Comparison of ENCODE assay signal across 13 cellular contexts in genomic region chr1:30879126-30879786, GRCh38. TPM values are rescaled to one million over a fixed set of nuclear protein-coding genes. Genes with fewer than 3 reads are reported as not detected.
DNase-seq lines count a peak whose midpoint lies in the region; ATAC-seq, FAIRE-seq and TF ChIP-seq lines count a peak whose summit lies in the region.
"Had no signal": no experiment of that assay in that cellular context is flagged by ENCODE, and none has a peak within 500 bp of the region (broad histone marks: within the 10 kb centered on the region; RNA-seq: fewer than 3 reads in every experiment).

No MANE protein-coding gene starts in this region.

- DNase-seq in NCI-H1092 treated with DMSO at 0.1 percent for 48 hours (lab: John Stamatoyannopoulos, UW) = peak; percentile 35
- DNase-seq in NCI-H1092 (lab: John Stamatoyannopoulos, UW) = no peak
- no peak for DNase-seq in RWPE1 (ENCODE audit: low spot score)
- peak; percentile 40 for DNase-seq in stomach
- DNase-seq in GM19239 (ENCODE audit: insufficient read length, low spot score) = no peak
- DNase-seq in vagina (ENCODE audit: extremely low spot score in 2 of 2) = no peak
- DNase-seq: effector CD8-positive, alpha-beta T cell; MG63 had no signal

- no peak for ATAC-seq in HG02759 (IDR thresholded peaks at IDR 0.05; ENCODE audit: unreplicated experiment)

- TF ChIP-seq POLR2A in stomach (IDR thresholded peaks at IDR 0.05) = no peak
- TF ChIP-seq POLR2A in vagina (IDR thresholded peaks at IDR 0.05) = no peak

- intact Hi-C loops in stomach (cut with DNase I; ENCODE audit: low total_unique reads) = no loop called here
- intact Hi-C loops in vagina (cut with DNase I) = no loop called here

- H3K4me3 ChIP-seq in esophagus (ENCODE audit: low read depth in 1 of 2, low read length in 2 of 2) (no peak overlapping the region), stomach (no peak overlapping the region), vagina (no peak overlapping the region)
- H3K4me3 ChIP-seq: MG63 had no signal

- H3K27ac ChIP-seq in RWPE1 (peak overlapping the region; percentile 73), esophagus (ENCODE audit: low read depth in 2 of 2, low read length in 1 of 2) (peak overlapping the region; percentile 35 to 53), stomach (peak overlapping the region; percentile 6 to 89 (median 74)), vagina (no peak overlapping the region)
- H3K27ac ChIP-seq: HL-60, neutrophil had no signal

- WGBS in esophagus, 2 donors = 19 to 24% methylated on average over 4 of the region's 4 CpGs
- 10 to 30% (median 22%) methylated on average over 4 of the region's 4 CpGs for WGBS in stomach, 5 donors

- no peak for FAIRE-seq in GM19239 (lab: Jason Lieb, UNC)
- FAIRE-seq: A204.1 had no signal

- H3K9me3 ChIP-seq in esophagus (ENCODE audit: control insufficient read depth in 2 of 2, insufficient read depth in 1 of 2, low read depth in 1 of 2, low read length in 1 of 2) (no peaks in the 10 kb centered on the region), stomach (no peaks in the 10 kb centered on the region), vagina (no peaks in the 10 kb centered on the region)
- H3K9me3 ChIP-seq: MG63, neutrophil had no signal

- H3K36me3 ChIP-seq in esophagus (ENCODE audit: control insufficient read depth in 2 of 2, insufficient read depth in 2 of 2, low read length in 1 of 2) (peaks cover 0 to 1% of the 10 kb centered on the region in 2 donors), stomach (peaks cover 2 to 28% (median 16%) of the 10 kb centered on the region in 4 donors), vagina (no peaks in the 10 kb centered on the region)
- H3K36me3 ChIP-seq: MG63, neutrophil had no signal

- no peak for TF ChIP-seq CTCF in RWPE1 (conservative IDR thresholded peaks at IDR 0.05; ENCODE audit: low read depth)
- no peak for TF ChIP-seq CTCF in stomach (IDR thresholded peaks at IDR 0.05)
- TF ChIP-seq CTCF in vagina (IDR thresholded peaks at IDR 0.05) = no peak

- TF ChIP-seq EP300 in stomach (IDR thresholded peaks at IDR 0.05) = no peak

- POLR2A ChIA-PET in RWPE1 (lab: Yijun Ruan, JAX; ENCODE audit: low non-redundant PET) = no interaction called here

- peaks cover under 1 to 12% of the 10 kb centered on the region in 2 donors for H3K4me1 ChIP-seq in esophagus (ENCODE audit: control insufficient read depth in 2 of 2, insufficient read depth in 2 of 2, low read length in 1 of 2)
- H3K4me1 ChIP-seq in stomach = peaks cover 15 to 74% (median 41%) of the 10 kb centered on the region in 4 donors
- H3K4me1 ChIP-seq in vagina = peaks cover 28% of the 10 kb centered on the region

- H3K27me3 ChIP-seq in esophagus (ENCODE audit: control insufficient read depth in 1 of 2, insufficient read depth in 2 of 2, low read length in 2 of 2) (no peaks in the 10 kb centered on the region), stomach (no peaks in the 10 kb centered on the region), vagina (no peaks in the 10 kb centered on the region)
- H3K27me3 ChIP-seq: MG63 had no signal

- CTCF ChIA-PET in RWPE1 (lab: Yijun Ruan, JAX) = interaction anchor here (0.6 kb wide), 1 partner anchor 132 kb away, joined by 4 read pairs; no protein-coding TSS in a partner anchor

RNA-seq across cellular contexts. Expression of gene SDC3, which starts 29.3 kb away (rescaled TPM):
- polyA plus RNA-seq in esophagus (1 to 10 TPM; 4.3 to 4.8 TPM), stomach (10 to 100 TPM in 2 of 3 donors, 1 to 10 TPM in 1; 9.9 to 13.0 (median 10.7) TPM)
- total RNA-seq in stomach (10 to 100 TPM in 4 of 5 donors, under 1 TPM in 1; 0.58 to 47.2 (median 30.8) TPM), vagina (20.1 TPM)

Comparison
In these comparisons a context has a peak if more than half of its experiments do, and no peak if none do; other contexts are left out.
1. DNase-seq: peak in NCI-H1092 treated with DMSO at 0.1 percent for 48 hours (single experiment) and stomach (single experiment); none in NCI-H1092 (single experiment), RWPE1 (single experiment), GM19239 (single experiment) and vagina (0 of 2).